ENCODE assay signal across 13 cellular contexts in genomic region chrX:116239944-116240391, GRCh38.
DNase-seq lines count a peak whose midpoint lies in the region; ATAC-seq and TF ChIP-seq lines count a peak whose summit lies in the region.
"Had no signal": no experiment of that assay in that cellular context is flagged by ENCODE, and none has a peak within 500 bp of the region (broad histone marks: within the 10 kb centered on the region; RNA-seq: fewer than 3 reads in every experiment).

No MANE protein-coding gene starts in this region.

- H3K9me3 ChIP-seq in fibroblast of lung (ENCODE audit: control insufficient read depth, insufficient read depth, low read depth, low read length) (no peaks in the 10 kb centered on the region), skeletal muscle satellite cell (replicated peaks; ENCODE audit: low read length) (no peaks in the 10 kb centered on the region), uterus (no peaks in the 10 kb centered on the region)
- H3K9me3 ChIP-seq: Caco-2 had no signal

- CTCF ChIA-PET in RWPE1 (lab: Yijun Ruan, JAX) = interaction anchor here (0.6 kb wide), 1 partner anchor 1316 kb away, joined by 4 read pairs; no protein-coding TSS in a partner anchor

- H3K4me2 ChIP-seq in fibroblast of lung (ENCODE audit: extremely low read depth, insufficient read depth, low read length) = no peak overlapping the region
- H3K4me2 ChIP-seq in skeletal muscle satellite cell (ENCODE audit: low read length) = peak overlapping the region; percentile 59

- H3K4me1 Mint-ChIP-seq in activated T-helper 1 cell treated with anti-CD3 and anti-CD28 coated beads, Interleukin-12 subunit alpha, Interleukin-12 subunit beta, Interleukin-2, Interleukin-4 antibody, amounts not matched to agents 30 ng/mL and 10 ng/mL and 1 ng/mL, durations not matched to agents 14 hours and 24 hours and 36 hours (ENCODE audit: low read depth) = no peaks in the 10 kb centered on the region
- H3K4me1 Mint-ChIP-seq: memory B cell; stimulated activated naive CD8-positive, alpha-beta T cell treated with anti-CD3 and anti-CD28 coated beads, Interleukin-15, amount 100 ng/mL, for 72 hours had no signal

- H4K20me1 ChIP-seq in fibroblast of lung (ENCODE audit: control insufficient read depth, extremely low read depth, insufficient read depth, low read length) = no peaks in the 10 kb centered on the region

- TF ChIP-seq CTCF in RWPE1 (conservative IDR thresholded peaks at IDR 0.05; ENCODE audit: low read depth) (no peak), fibroblast of lung (conservative IDR thresholded peaks at IDR 0.05 in 1 of 2, IDR thresholded peaks at IDR 0.05 in 1 of 2; ENCODE audit: low read depth in 1 of 2, low read length in 2 of 2) (no peak), uterus (IDR thresholded peaks at IDR 0.05) (no peak)

- H3K27me3 Mint-ChIP-seq in activated T-helper 1 cell treated with anti-CD3 and anti-CD28 coated beads, Interleukin-12 subunit alpha, Interleukin-12 subunit beta, Interleukin-2, Interleukin-4 antibody, amounts not matched to agents 30 ng/mL and 10 ng/mL and 1 ng/mL, durations not matched to agents 14 hours and 24 hours and 36 hours (ENCODE audit: insufficient read depth) = no peaks in the 10 kb centered on the region
- H3K27me3 Mint-ChIP-seq: memory B cell; stimulated activated naive CD8-positive, alpha-beta T cell treated with anti-CD3 and anti-CD28 coated beads, Interleukin-15, amount 100 ng/mL, for 72 hours had no signal

- H3K27ac Mint-ChIP-seq in activated T-helper 1 cell treated with anti-CD3 and anti-CD28 coated beads, Interleukin-12 subunit alpha, Interleukin-12 subunit beta, Interleukin-2, Interleukin-4 antibody, amounts not matched to agents 30 ng/mL and 10 ng/mL and 1 ng/mL, durations not matched to agents 14 hours and 24 hours and 36 hours = no peak overlapping the region
- H3K27ac Mint-ChIP-seq: memory B cell; stimulated activated naive CD8-positive, alpha-beta T cell treated with anti-CD3 and anti-CD28 coated beads, Interleukin-15, amount 100 ng/mL, for 72 hours had no signal

- no peak overlapping the region for H3K4me3 Mint-ChIP-seq in activated T-helper 1 cell treated with anti-CD3 and anti-CD28 coated beads, Interleukin-12 subunit alpha, Interleukin-12 subunit beta, Interleukin-2, Interleukin-4 antibody, amounts not matched to agents 30 ng/mL and 10 ng/mL and 1 ng/mL, durations not matched to agents 14 hours and 24 hours and 36 hours
- H3K4me3 Mint-ChIP-seq: memory B cell; stimulated activated naive CD8-positive, alpha-beta T cell treated with anti-CD3 and anti-CD28 coated beads, Interleukin-15, amount 100 ng/mL, for 72 hours had no signal

- H3K4me1 ChIP-seq in fibroblast of lung (ENCODE audit: control insufficient read depth, extremely low read depth, insufficient read depth, low read length) = no peaks in the 10 kb centered on the region
- no peaks in the 10 kb centered on the region for H3K4me1 ChIP-seq in skeletal muscle satellite cell (ENCODE audit: control insufficient read depth, insufficient read depth, low read length)
- no peaks in the 10 kb centered on the region for H3K4me1 ChIP-seq in uterus
- H3K4me1 ChIP-seq: Caco-2 had no signal

- POLR2A ChIA-PET in RWPE1 (lab: Yijun Ruan, JAX; ENCODE audit: low non-redundant PET) = no interaction called here

- no peaks in the 10 kb centered on the region for H3K79me2 ChIP-seq in fibroblast of lung (ENCODE audit: control insufficient read depth, insufficient read depth, low read length)

- no peak overlapping the region for H2AFZ ChIP-seq in fibroblast of lung (ENCODE audit: low read length)

- no peaks in the 10 kb centered on the region for H3K27me3 ChIP-seq in fibroblast of lung (ENCODE audit: control insufficient read depth, insufficient read depth, low read length)
- H3K27me3 ChIP-seq in skeletal muscle satellite cell (ENCODE audit: control insufficient read depth, insufficient read depth, low read length) = no peaks in the 10 kb centered on the region
- no peaks in the 10 kb centered on the region for H3K27me3 ChIP-seq in uterus

- ATAC-seq in GM19351 (IDR thresholded peaks at IDR 0.05; ENCODE audit: unreplicated experiment) = no peak
- ATAC-seq: stimulated activated naive CD8-positive, alpha-beta T cell treated with anti-CD3 and anti-CD28 coated beads, Interleukin-15, amount 100 ng/mL, for 72 hours had no signal

- peak; percentile 20 for DNase-seq in H4 (ENCODE audit: low spot score)
- peak; percentile 20 for DNase-seq in RWPE1 (ENCODE audit: low spot score)
- DNase-seq in fibroblast of lung (ENCODE audit: low read depth in 2 of 2) = peak; percentile 36 to 55
- DNase-seq in activated T-helper 1 cell treated with anti-CD3 and anti-CD28 coated beads, Interleukin-12 subunit alpha, Interleukin-12 subunit beta, Interleukin-2, Interleukin-4 antibody, amounts not matched to agents 30 ng/mL and 10 ng/mL and 1 ng/mL, durations not matched to agents 14 hours and 24 hours and 36 hours (ENCODE audit: low spot score) = no peak
- DNase-seq in NCI-H510A (lab: John Stamatoyannopoulos, UW) = no peak
- DNase-seq in uterus = no peak
- DNase-seq: amniotic stem cell; Caco-2; stimulated activated naive CD8-positive, alpha-beta T cell treated with anti-CD3 and anti-CD28 coated beads, Interleukin-15, amount 100 ng/mL, for 72 hours; WERI-Rb-1 had no signal

- no peaks in the 10 kb centered on the region for H3K36me3 Mint-ChIP-seq in activated T-helper 1 cell treated with anti-CD3 and anti-CD28 coated beads, Interleukin-12 subunit alpha, Interleukin-12 subunit beta, Interleukin-2, Interleukin-4 antibody, amounts not matched to agents 30 ng/mL and 10 ng/mL and 1 ng/mL, durations not matched to agents 14 hours and 24 hours and 36 hours (ENCODE audit: low read depth)
- H3K36me3 Mint-ChIP-seq: memory B cell had no signal

- TF ChIP-seq POLR2A in uterus (IDR thresholded peaks at IDR 0.05) = no peak

- no peaks in the 10 kb centered on the region for H3K9me3 Mint-ChIP-seq in activated T-helper 1 cell treated with anti-CD3 and anti-CD28 coated beads, Interleukin-12 subunit alpha, Interleukin-12 subunit beta, Interleukin-2, Interleukin-4 antibody, amounts not matched to agents 30 ng/mL and 10 ng/mL and 1 ng/mL, durations not matched to agents 14 hours and 24 hours and 36 hours
- H3K9me3 Mint-ChIP-seq: memory B cell; stimulated activated naive CD8-positive, alpha-beta T cell treated with anti-CD3 and anti-CD28 coated beads, Interleukin-15, amount 100 ng/mL, for 72 hours had no signal

- H3K4me3 ChIP-seq in fibroblast of lung (replicated peaks in 1 of 4; ENCODE audit: control extremely low read depth in 1 of 4, insufficient read depth in 1 of 4, low read depth in 3 of 4, low read length in 4 of 4) = peak overlapping the region in 2 of 4 experiments; percentile 2 to 18
- H3K4me3 ChIP-seq in skeletal muscle satellite cell (ENCODE audit: low read length) = peak overlapping the region; percentile 51
- H3K4me3 ChIP-seq in uterus = no peak overlapping the region

- H3K27ac ChIP-seq in RWPE1 (no peak overlapping the region), fibroblast of lung (ENCODE audit: insufficient read depth, low read length) (no peak overlapping the region), uterus (no peak overlapping the region)
- H3K27ac ChIP-seq: WERI-Rb-1 had no signal

- intact Hi-C loops in activated T-helper 1 cell treated with anti-CD3 and anti-CD28 coated beads, Interleukin-12 subunit alpha, Interleukin-12 subunit beta, Interleukin-2, Interleukin-4 antibody, amounts not matched to agents 30 ng/mL and 10 ng/mL and 1 ng/mL, durations not matched to agents 14 hours and 24 hours and 36 hours (cut with micrococcal nuclease) = no loop called here
- intact Hi-C loops in uterus (cut with DNase I; ENCODE audit: low total_unique reads) = no loop called here

- H3K36me3 ChIP-seq in fibroblast of lung (ENCODE audit: control insufficient read depth, insufficient read depth, low read length) = no peaks in the 10 kb centered on the region
- H3K36me3 ChIP-seq in skeletal muscle satellite cell (ENCODE audit: insufficient read depth, low read length) = no peaks in the 10 kb centered on the region
- H3K36me3 ChIP-seq in uterus = no peaks in the 10 kb centered on the region
- H3K36me3 ChIP-seq: WERI-Rb-1 had no signal

- H3K9ac ChIP-seq in fibroblast of lung (ENCODE audit: insufficient read depth, low read length) (no peak overlapping the region), skeletal muscle satellite cell (ENCODE audit: low read depth, low read length) (peak overlapping the region; percentile 63)

Comparison
In these comparisons a context has a peak if more than half of its experiments do, and no peak if none do; other contexts are left out.
1. DNase-seq: peak in H4 (single experiment), RWPE1 (single experiment) and fibroblast of lung (2 of 2); none in activated T-helper 1 cell treated with anti-CD3 and anti-CD28 coated beads, Interleukin-12 subunit alpha, Interleukin-12 subunit beta, Interleukin-2, Interleukin-4 antibody, amounts not matched to agents 30 ng/mL and 10 ng/mL and 1 ng/mL, durations not matched to agents 14 hours and 24 hours and 36 hours (single experiment), NCI-H510A (single experiment) and uterus (0 of 2).